Comparison of ENCODE assay signal across 40 cellular contexts in the genomic region with DNA sequence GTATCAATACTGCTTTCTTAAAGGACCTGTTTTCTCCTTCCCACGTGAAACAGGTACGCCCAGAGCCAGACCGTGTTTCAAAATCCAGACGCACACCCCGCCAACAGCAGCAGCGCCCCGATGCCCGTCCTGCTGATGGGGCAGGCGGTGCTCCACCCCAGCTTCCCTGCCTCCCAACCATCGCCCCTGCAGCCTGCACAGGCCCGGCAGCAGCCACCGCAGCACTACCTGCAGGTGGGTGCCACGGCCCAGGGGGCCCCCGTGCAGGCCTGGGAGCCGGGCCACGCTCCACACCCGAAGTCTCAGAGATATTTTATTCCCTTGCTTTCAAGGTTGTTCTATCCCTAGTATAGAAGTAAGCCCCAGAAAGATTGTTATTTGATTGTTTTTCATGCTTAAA.
"Had no signal": no experiment of that assay in that cellular context is flagged by ENCODE, and none has a peak within 500 bp of the region (broad histone marks: within the 10 kb centered on the region; RNA-seq: fewer than 3 reads in every experiment).

No MANE protein-coding gene starts in this region.

- H3K36me3 ChIP-seq: breast epithelium, cardiac muscle cell had no signal

- H3K4me3 Mint-ChIP-seq: activated naive CD4-positive, alpha-beta T cell treated with anti-CD3 and anti-CD28 coated beads for 36 hours; activated naive CD4-positive, alpha-beta T cell treated with anti-CD3 and anti-CD28 coated beads, Interleukin-2, amount 10 ng/mL, durations not matched to agents 7 days and 5 days; activated naive CD4-positive, alpha-beta T cell treated with anti-CD3 and anti-CD28 coated beads, Interleukin-2, amount 50 U/mL, for 24 hours; activated naive CD8-positive, alpha-beta T cell; activated naive CD8-positive, alpha-beta T cell treated with anti-CD3 and anti-CD28 coated beads for 36 hours; activated naive CD8-positive, alpha-beta T cell treated with anti-CD3 and anti-CD28 coated beads, Interleukin-2, amount 10 ng/mL, durations not matched to agents 7 days and 5 days; activated naive CD8-positive, alpha-beta T cell treated with anti-CD3 and anti-CD28 coated beads, Interleukin-2, amount 50 U/mL, for 24 hours; activated T-cell treated with anti-CD3 and anti-CD28 coated beads, Interleukin-2, amount 50 U/mL, for 24 hours; activated T-cell treated with anti-CD3 and anti-CD28 coated beads, Interleukin-2, amount 50 U/mL, for 4 hours; activated T-cell treated with anti-CD3 and anti-CD28 coated beads, Interleukin-2, amount 50 U/mL, for 72 hours; activated T-helper 1 cell treated with anti-CD3 and anti-CD28 coated beads, Interleukin-12 subunit alpha, Interleukin-12 subunit beta, Interleukin-2, Interleukin-4 antibody, amounts not matched to agents 30 ng/mL and 10 ng/mL and 1 ng/mL, durations not matched to agents 14 hours and 24 hours and 36 hours; activated T-helper 17 cell treated with anti-CD3 and anti-CD28 coated beads, Interleukin-2, amount 50 U/mL, for 72 hours; brain; central memory CD8-positive, alpha-beta T cell had no signal

- H3K4me1 ChIP-seq: ascending aorta, body of pancreas, breast epithelium had no signal

- H3K9me3 ChIP-seq: adrenal gland, ascending aorta, body of pancreas, breast epithelium had no signal

- H3K27ac ChIP-seq: adrenal gland, ascending aorta, body of pancreas, brain microvascular endothelial cell, breast epithelium, cardiac muscle cell had no signal

- H3K4me1 Mint-ChIP-seq: brain; central memory CD8-positive, alpha-beta T cell had no signal

- H3K4me3 ChIP-seq: adrenal gland, ascending aorta, body of pancreas, breast epithelium, cardiac muscle cell had no signal

- H3K27me3 ChIP-seq: adrenal gland, ascending aorta, body of pancreas, brain microvascular endothelial cell, breast epithelium, cardiac muscle cell had no signal

- H3K36me3 Mint-ChIP-seq: activated naive CD4-positive, alpha-beta T cell treated with anti-CD3 and anti-CD28 coated beads, Interleukin-2, amount 10 ng/mL, durations not matched to agents 7 days and 5 days; activated naive CD4-positive, alpha-beta T cell treated with anti-CD3 and anti-CD28 coated beads, Interleukin-2, amount 50 U/mL, for 24 hours; activated naive CD4-positive, alpha-beta T cell treated with anti-CD3 and anti-CD28 coated beads, Interleukin-2, amount 50 U/mL, for 72 hours; activated naive CD8-positive, alpha-beta T cell; activated naive CD8-positive, alpha-beta T cell treated with anti-CD3 and anti-CD28 coated beads for 36 hours; activated naive CD8-positive, alpha-beta T cell treated with anti-CD3 and anti-CD28 coated beads, Interleukin-2, amount 10 ng/mL, durations not matched to agents 7 days and 5 days; brain had no signal

- H3K27me3 Mint-ChIP-seq: activated naive CD4-positive, alpha-beta T cell treated with anti-CD3 and anti-CD28 coated beads, Interleukin-2, amount 50 U/mL, for 24 hours; activated naive CD8-positive, alpha-beta T cell; activated naive CD8-positive, alpha-beta T cell treated with anti-CD3 and anti-CD28 coated beads for 36 hours; activated naive CD8-positive, alpha-beta T cell treated with anti-CD3 and anti-CD28 coated beads, Interleukin-2, amount 10 ng/mL, durations not matched to agents 7 days and 5 days; activated naive CD8-positive, alpha-beta T cell treated with anti-CD3 and anti-CD28 coated beads, Interleukin-2, amount 50 U/mL, for 24 hours; activated T-cell treated with anti-CD3 and anti-CD28 coated beads, Interleukin-2, amount 50 U/mL, for 24 hours; activated T-helper 17 cell treated with anti-CD3 and anti-CD28 coated beads, Interleukin-2, amount 50 U/mL, for 72 hours; brain; central memory CD8-positive, alpha-beta T cell had no signal

- DNase-seq: activated effector memory CD4-positive, alpha-beta T cell treated with anti-CD3 and anti-CD28 coated beads, Interleukin-2, amount 50 U/mL, for 16 hours; activated effector memory CD4-positive, alpha-beta T cell treated with Interleukin-2 at 50 U/mL for 16 hours; activated gamma-delta T cell; activated gamma-delta T cell treated with Interleukin-2 at 50 U/mL for 16 hours; activated naive CD4-positive, alpha-beta T cell; activated naive CD4-positive, alpha-beta T cell treated with anti-CD3 and anti-CD28 coated beads for 36 hours; activated naive CD4-positive, alpha-beta T cell treated with anti-CD3 and anti-CD28 coated beads, Interleukin-2, amount 10 ng/mL, durations not matched to agents 7 days and 5 days; activated naive CD4-positive, alpha-beta T cell treated with anti-CD3 and anti-CD28 coated beads, Interleukin-2, amount 50 U/mL, for 16 hours; activated naive CD4-positive, alpha-beta T cell treated with Interleukin-2 at 50 U/mL for 16 hours; activated naive CD8-positive, alpha-beta T cell treated with anti-CD3 and anti-CD28 coated beads for 36 hours; activated naive CD8-positive, alpha-beta T cell treated with anti-CD3 and anti-CD28 coated beads, Interleukin-2, amount 10 ng/mL, durations not matched to agents 7 days and 5 days; activated naive CD8-positive, alpha-beta T cell treated with anti-CD3 and anti-CD28 coated beads, Interleukin-2, amount 50 U/mL, for 24 hours; activated T-cell treated with anti-CD3 and anti-CD28 coated beads, Interleukin-2, amount 50 U/mL, for 1 hour; activated T-cell treated with anti-CD3 and anti-CD28 coated beads, Interleukin-2, amount 50 U/mL, for 24 hours; activated T-cell treated with anti-CD3 and anti-CD28 coated beads, Interleukin-2, amount 50 U/mL, for 4 hours; activated T-cell treated with anti-CD3 and anti-CD28 coated beads, Interleukin-2, amount 50 U/mL, for 48 hours; activated T-cell treated with anti-CD3 and anti-CD28 coated beads, Interleukin-2, amount 50 U/mL, for 72 hours; amniotic stem cell; amygdala; anterior cingulate cortex; aorta; body of pancreas; brain microvascular endothelial cell; caudate nucleus; central memory CD4-positive, alpha-beta T cell; cerebellar nuclear complex had no signal

- H3K27ac Mint-ChIP-seq: activated naive CD4-positive, alpha-beta T cell treated with anti-CD3 and anti-CD28 coated beads for 36 hours; activated naive CD4-positive, alpha-beta T cell treated with anti-CD3 and anti-CD28 coated beads, Interleukin-2, amount 10 ng/mL, durations not matched to agents 7 days and 5 days; activated naive CD4-positive, alpha-beta T cell treated with anti-CD3 and anti-CD28 coated beads, Interleukin-2, amount 50 U/mL, for 24 hours; activated naive CD8-positive, alpha-beta T cell; activated naive CD8-positive, alpha-beta T cell treated with anti-CD3 and anti-CD28 coated beads for 36 hours; activated naive CD8-positive, alpha-beta T cell treated with anti-CD3 and anti-CD28 coated beads, Interleukin-2, amount 10 ng/mL, durations not matched to agents 7 days and 5 days; activated naive CD8-positive, alpha-beta T cell treated with anti-CD3 and anti-CD28 coated beads, Interleukin-2, amount 50 U/mL, for 24 hours; activated T-cell treated with anti-CD3 and anti-CD28 coated beads, Interleukin-2, amount 50 U/mL, for 24 hours; activated T-cell treated with anti-CD3 and anti-CD28 coated beads, Interleukin-2, amount 50 U/mL, for 72 hours; activated T-helper 1 cell treated with anti-CD3 and anti-CD28 coated beads, Interleukin-12 subunit alpha, Interleukin-12 subunit beta, Interleukin-2, Interleukin-4 antibody, amounts not matched to agents 30 ng/mL and 10 ng/mL and 1 ng/mL, durations not matched to agents 14 hours and 24 hours and 36 hours; activated T-helper 2 cell treated with anti-CD3 and anti-CD28 coated beads, Interferon-gamma antibody, Interleukin-2, Interleukin-4, amounts not matched to agents 10 μg/mL and 5 μg/mL and 100 μg/mL, durations not matched to agents 14 hours and 24 hours and 36 hours; brain had no signal

- H3K9me3 Mint-ChIP-seq: activated naive CD4-positive, alpha-beta T cell treated with anti-CD3 and anti-CD28 coated beads for 36 hours; activated naive CD4-positive, alpha-beta T cell treated with anti-CD3 and anti-CD28 coated beads, Interleukin-2, amount 10 ng/mL, durations not matched to agents 7 days and 5 days; activated naive CD4-positive, alpha-beta T cell treated with anti-CD3 and anti-CD28 coated beads, Interleukin-2, amount 50 U/mL, for 24 hours; activated naive CD4-positive, alpha-beta T cell treated with anti-CD3 and anti-CD28 coated beads, Interleukin-2, amount 50 U/mL, for 72 hours; activated naive CD8-positive, alpha-beta T cell treated with anti-CD3 and anti-CD28 coated beads for 36 hours; activated naive CD8-positive, alpha-beta T cell treated with anti-CD3 and anti-CD28 coated beads, Interleukin-2, amount 10 ng/mL, durations not matched to agents 7 days and 5 days; activated naive CD8-positive, alpha-beta T cell treated with anti-CD3 and anti-CD28 coated beads, Interleukin-2, amount 50 U/mL, for 24 hours; activated T-cell treated with anti-CD3 and anti-CD28 coated beads, Interleukin-2, amount 50 U/mL, for 24 hours; activated T-cell treated with anti-CD3 and anti-CD28 coated beads, Interleukin-2, amount 50 U/mL, for 4 hours; activated T-cell treated with anti-CD3 and anti-CD28 coated beads, Interleukin-2, amount 50 U/mL, for 72 hours; activated T-helper 1 cell treated with anti-CD3 and anti-CD28 coated beads, Interleukin-12 subunit alpha, Interleukin-12 subunit beta, Interleukin-2, Interleukin-4 antibody, amounts not matched to agents 30 ng/mL and 10 ng/mL and 1 ng/mL, durations not matched to agents 14 hours and 24 hours and 36 hours; activated T-helper 17 cell treated with anti-CD3 and anti-CD28 coated beads, Interleukin-2, amount 50 U/mL, for 72 hours; activated T-helper 2 cell treated with anti-CD3 and anti-CD28 coated beads, Interferon-gamma antibody, Interleukin-2, Interleukin-4, amounts not matched to agents 10 μg/mL and 5 μg/mL and 100 μg/mL, durations not matched to agents 14 hours and 24 hours and 36 hours; brain; central memory CD8-positive, alpha-beta T cell had no signal

- ATAC-seq: activated naive CD4-positive, alpha-beta T cell treated with anti-CD3 and anti-CD28 coated beads, Interleukin-2, amount 50 U/mL, for 72 hours; activated naive CD8-positive, alpha-beta T cell treated with anti-CD3 and anti-CD28 coated beads, Interleukin-2, amount 50 U/mL, for 24 hours; activated T-cell treated with anti-CD3 and anti-CD28 coated beads, Interleukin-2, amount 50 U/mL, for 4 hours; activated T-cell treated with anti-CD3 and anti-CD28 coated beads, Interleukin-2, amount 50 U/mL, for 72 hours; activated T-helper 17 cell treated with anti-CD3 and anti-CD28 coated beads, Interleukin-2, amount 50 U/mL, for 72 hours; body of pancreas had no signal

- FAIRE-seq: astrocyte, bronchial epithelial cell had no signal
